26 cellular contexts compared by ENCODE assay signal in genomic region chr6:8655670-8656454, GRCh38.
"Had no signal": no experiment of that assay in that cellular context is flagged by ENCODE, and none has a peak within 500 bp of the region (broad histone marks: within the 10 kb centered on the region; RNA-seq: fewer than 3 reads in every experiment).

No MANE protein-coding gene starts in this region.

- H3K4me3 ChIP-seq: neural progenitor cell, ovary, psoas muscle, skin epidermis, smooth muscle cell, spleen, stomach, thoracic aorta, thyroid gland, tibial nerve, upper lobe of left lung, vagina had no signal

- H3K9me3 ChIP-seq: ovary, psoas muscle, spleen, stomach, thoracic aorta, thyroid gland, tibial nerve, upper lobe of left lung, vagina had no signal

- H2AFZ ChIP-seq: neural progenitor cell, parathyroid adenoma had no signal

- H3K9ac ChIP-seq: neural progenitor cell, parathyroid adenoma had no signal

- ATAC-seq: natural killer cell; psoas muscle; right cardiac atrium; sciatic nerve; stimulated activated memory B cell treated with anti-CD40 and anti-IgM and Interleukin-4, amounts not matched to agents 10 μg/mL and 1 μg/mL and 100 μg/mL, for 72 hours had no signal

- DNase-seq: natural killer cell; occipital lobe; ovary; posterior cingulate gyrus; psoas muscle; right cardiac atrium; spleen; stimulated activated CD4-positive, alpha-beta T cell treated with anti-CD3 and anti-CD28 coated beads, Interleukin-12 subunit alpha, Interleukin-12 subunit beta, amount 100 ng/mL, for 4 hours; stimulated activated CD4-positive, alpha-beta T cell treated with anti-CD3 and anti-CD28 coated beads, Interleukin-1b, Interleukin-23, amount 100 ng/mL, for 48 hours; stimulated activated CD4-positive, alpha-beta T cell treated with anti-CD3 and anti-CD28 coated beads, Interleukin-4, amount 100 ng/mL, for 1 hour; stimulated activated CD4-positive, alpha-beta T cell treated with anti-CD3 and anti-CD28 coated beads, Interleukin-4, amount 100 ng/mL, for 4 hours; stimulated activated CD8-positive, alpha-beta memory T cell treated with anti-CD3 and anti-CD28 coated beads, Interleukin-4, amount 100 ng/mL, for 48 hours; stimulated activated naive CD4-positive, alpha-beta T cell; stomach; thyroid gland; trophoblast cell; upper lobe of left lung had no signal

- H3K36me3 ChIP-seq: neural progenitor cell, ovary, spleen, stomach, thoracic aorta, thyroid gland, tibial nerve, upper lobe of left lung, vagina had no signal

- H3K27me3 ChIP-seq: neural progenitor cell, ovary, spleen, stomach, thyroid gland, tibial nerve, upper lobe of left lung, vagina had no signal

- H3K27ac ChIP-seq: neural progenitor cell, ovary, parathyroid adenoma, psoas muscle, skin epidermis, spleen, stomach, thoracic aorta, thyroid gland, tibial nerve, upper lobe of left lung, vagina had no signal

- H3K4me2 ChIP-seq: neural progenitor cell, smooth muscle cell had no signal

- H3K4me1 ChIP-seq: neural progenitor cell, parathyroid adenoma, psoas muscle, spleen, stomach, thyroid gland, upper lobe of left lung, vagina had no signal
